Comparison of ENCODE assay signal across 13 cellular contexts in the genomic region with DNA sequence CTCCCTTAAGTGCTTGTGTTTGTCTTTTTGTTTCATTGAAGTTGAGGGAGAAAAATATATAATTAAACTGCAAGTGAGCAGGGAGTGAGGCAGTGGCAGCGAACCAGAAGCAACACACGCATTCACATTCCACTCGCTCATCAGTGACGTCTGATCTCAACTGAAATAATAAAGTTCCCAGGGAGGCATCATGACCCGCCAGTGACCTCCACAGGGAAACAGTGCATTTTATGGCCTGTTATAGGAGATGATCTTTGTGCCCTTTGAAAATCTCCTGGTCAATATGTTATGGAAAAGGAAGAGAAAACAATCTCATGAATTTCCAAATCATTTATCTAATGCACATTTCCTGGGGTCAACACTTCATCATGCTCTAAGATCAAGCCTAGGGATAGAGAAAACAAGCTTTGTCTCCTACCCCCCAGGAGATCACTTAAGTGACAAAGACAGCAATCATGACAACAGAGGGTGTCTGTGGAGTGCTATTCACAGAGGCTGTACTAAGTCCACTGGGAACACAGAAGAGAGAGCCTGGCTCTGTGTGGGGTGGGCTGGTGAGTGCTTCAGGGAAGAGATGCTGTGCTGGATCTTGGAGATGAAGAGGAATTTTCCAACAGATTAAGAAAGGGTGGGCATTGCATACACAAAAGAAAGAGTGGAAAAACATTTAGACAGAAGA.
A peak's percentile ranks its signal among the peaks of the same experiment; 100 is the strongest.
DNase-seq lines count a peak whose midpoint lies in the region; ATAC-seq and TF ChIP-seq lines count a peak whose summit lies in the region.
"Had no signal": no experiment of that assay in that cellular context is flagged by ENCODE, and none has a peak within 500 bp of the region (broad histone marks: within the 10 kb centered on the region; RNA-seq: fewer than 3 reads in every experiment).

No MANE protein-coding gene starts in this region.

- H3K9me3 ChIP-seq in HUES48 (ENCODE audit: control insufficient read depth, insufficient read depth, low read length) (no peaks in the 10 kb centered on the region), iPS-20b (ENCODE audit: insufficient read depth, low read depth, low read length) (peaks cover 4% of the 10 kb centered on the region; the same call in 1 of the 2 replicates), sigmoid colon (peaks cover 0 to 4% (median 2%) of the 10 kb centered on the region in 4 donors)
- H3K9me3 ChIP-seq: Caco-2 had no signal

- ATAC-seq in activated T-cell treated with anti-CD3 and anti-CD28 coated beads, Interleukin-2, amount 50 U/mL, for 72 hours (replicated peaks in 1 of 2) = no peak
- ATAC-seq in HG03460 (IDR thresholded peaks at IDR 0.05; ENCODE audit: unreplicated experiment) = no peak

- H3K4me1 ChIP-seq in HUES48 (ENCODE audit: control insufficient read depth, insufficient read depth, low read length) = peaks cover 23% of the 10 kb centered on the region
- peaks cover 12% of the 10 kb centered on the region for H3K4me1 ChIP-seq in iPS-20b (ENCODE audit: insufficient read depth, low read length)
- peaks cover 0 to 12% (median 5%) of the 10 kb centered on the region in 4 donors for H3K4me1 ChIP-seq in sigmoid colon
- H3K4me1 ChIP-seq: Caco-2, parathyroid adenoma had no signal

- H3K36me3 ChIP-seq in HUES48 (ENCODE audit: control insufficient read depth, insufficient read depth, low read length) (no peaks in the 10 kb centered on the region), iPS-20b (ENCODE audit: insufficient read depth, low read depth, low read length) (no peaks in the 10 kb centered on the region), sigmoid colon (no peaks in the 10 kb centered on the region)

- intact Hi-C loops in sigmoid colon (cut with DNase I) = no loop called here

- H3K4me3 Mint-ChIP-seq in activated T-cell treated with anti-CD3 and anti-CD28 coated beads, Interleukin-2, amount 50 U/mL, for 72 hours = no peak overlapping the region

- TF ChIP-seq CTCF in astrocyte of the spinal cord (IDR thresholded peaks at IDR 0.05; ENCODE audit: low read depth, low read length) (no peak), sigmoid colon (IDR thresholded peaks at IDR 0.05) (no peak)

- peaks cover 3 to 9% of the 10 kb centered on the region in 2 donors for H3K9me3 Mint-ChIP-seq in activated T-cell treated with anti-CD3 and anti-CD28 coated beads, Interleukin-2, amount 50 U/mL, for 72 hours

- in situ Hi-C loops in astrocyte of the spinal cord (cut with HindIII; ENCODE audit: low sequenced_read_pairs) = no loop called here

- H3K27me3 ChIP-seq in HUES48 (ENCODE audit: control insufficient read depth, insufficient read depth, low read length) = peaks cover 33% of the 10 kb centered on the region
- H3K27me3 ChIP-seq in iPS-20b (ENCODE audit: insufficient read depth, low read length) = peaks cover 54% of the 10 kb centered on the region
- H3K27me3 ChIP-seq in sigmoid colon = no peaks in the 10 kb centered on the region

- no peak overlapping the region for H3K9ac ChIP-seq in HUES48 (ENCODE audit: low read depth, low read length)
- H3K9ac ChIP-seq in iPS-20b (ENCODE audit: low read depth, low read length) = no peak overlapping the region
- H3K9ac ChIP-seq: parathyroid adenoma had no signal

- peak in 3 of 4 donors; percentile 20 to 70 (median 22) for TF ChIP-seq EP300 in sigmoid colon (IDR thresholded peaks at IDR 0.05)

- no peak overlapping the region for H3K4me3 ChIP-seq in HUES48 (ENCODE audit: low read depth, low read length)
- no peak overlapping the region for H3K4me3 ChIP-seq in astrocyte of the spinal cord (ENCODE audit: low read depth, low read length)
- 0 out of 2 replicates have a peak overlapping the region, but pooled peaks have one; percentile 18 for H3K4me3 ChIP-seq in iPS-20b (ENCODE audit: low read length)
- H3K4me3 ChIP-seq in sigmoid colon = no peak overlapping the region
- H3K4me3 ChIP-seq: SK-N-MC had no signal

- DNase-seq in astrocyte of the spinal cord (ENCODE audit: low read depth, low spot score) = peak; percentile 93
- no peak for DNase-seq in sigmoid colon
- no peak for DNase-seq in activated naive CD4-positive, alpha-beta T cell (lab: John Stamatoyannopoulos, UW)
- DNase-seq in activated T-cell treated with anti-CD3 and anti-CD28 coated beads, Interleukin-2, amount 50 U/mL, for 72 hours = no peak
- no peak for DNase-seq in stimulated activated CD4-positive, alpha-beta T cell treated with anti-CD3 and anti-CD28 coated beads, Interleukin-4, amount 100 ng/mL, for 4 hours
- DNase-seq: Caco-2; effector memory CD4-positive, alpha-beta T cell; NCI-H510A treated with DMSO at 0.1 percent for 48 hours had no signal

- H3K27ac Mint-ChIP-seq in activated T-cell treated with anti-CD3 and anti-CD28 coated beads, Interleukin-2, amount 50 U/mL, for 72 hours = no peak overlapping the region

- no peaks in the 10 kb centered on the region for H3K27me3 Mint-ChIP-seq in activated T-cell treated with anti-CD3 and anti-CD28 coated beads, Interleukin-2, amount 50 U/mL, for 72 hours (ENCODE audit: low read depth)

- no peak for TF ChIP-seq POLR2A in sigmoid colon (IDR thresholded peaks at IDR 0.05)

- WGBS in sigmoid colon, 2 donors = 16 to 56% methylated on average over 5 of the region's 5 CpGs

- peaks cover 0 to 1% of the 10 kb centered on the region in 2 donors for H3K36me3 Mint-ChIP-seq in activated T-cell treated with anti-CD3 and anti-CD28 coated beads, Interleukin-2, amount 50 U/mL, for 72 hours (ENCODE audit: insufficient read depth in 2 of 2)

- no peaks in the 10 kb centered on the region for H3K4me1 Mint-ChIP-seq in activated T-cell treated with anti-CD3 and anti-CD28 coated beads, Interleukin-2, amount 50 U/mL, for 72 hours (ENCODE audit: low read depth)

- H3K27ac ChIP-seq in HUES48 (ENCODE audit: low read depth, low read length) (peak overlapping the region; percentile 39), iPS-20b (ENCODE audit: low read length) (no peak overlapping the region), sigmoid colon (peak overlapping the region in 2 of 4 donors; percentile 17 to 41)
- H3K27ac ChIP-seq: parathyroid adenoma, SK-N-MC had no signal
